In genomic region chr2:95314964-95315611, GRCh38 we compare ENCODE assay signal across 8 cellular contexts. TPM values are rescaled to one million over a fixed set of nuclear protein-coding genes. Genes with fewer than 3 reads are reported as not detected.
DNase-seq lines count a peak whose midpoint lies in the region; ATAC-seq and TF ChIP-seq lines count a peak whose summit lies in the region.

No MANE protein-coding gene starts in this region.

- H3K27ac Mint-ChIP-seq in stimulated activated naive CD8-positive, alpha-beta T cell treated with anti-CD3 and anti-CD28 coated beads, Interleukin-15, amount 100 ng/mL, for 72 hours = no peak overlapping the region

- H3K27me3 Mint-ChIP-seq in stimulated activated naive CD8-positive, alpha-beta T cell treated with anti-CD3 and anti-CD28 coated beads, Interleukin-15, amount 100 ng/mL, for 72 hours = no peaks in the 10 kb centered on the region

- H3K4me3 ChIP-seq in foreskin fibroblast (ENCODE audit: low read depth in 1 of 2, low read length in 2 of 2) = no peak overlapping the region

- no peaks in the 10 kb centered on the region for H3K9me3 Mint-ChIP-seq in stimulated activated naive CD8-positive, alpha-beta T cell treated with anti-CD3 and anti-CD28 coated beads, Interleukin-15, amount 100 ng/mL, for 72 hours

- ATAC-seq in stimulated activated naive CD8-positive, alpha-beta T cell treated with anti-CD3 and anti-CD28 coated beads, Interleukin-15, Interleukin-2, amounts not matched to agents 100 U/mL and 50 U/mL, for 24 hours = no peak
- ATAC-seq in stimulated activated naive CD8-positive, alpha-beta T cell treated with anti-CD3 and anti-CD28 coated beads, Interleukin-15, amount 100 ng/mL, for 72 hours = no peak
- ATAC-seq in GM21576 (IDR thresholded peaks at IDR 0.05; ENCODE audit: unreplicated experiment) = no peak

- peak; percentile 7 for DNase-seq in stimulated activated naive CD8-positive, alpha-beta T cell treated with anti-CD3 and anti-CD28 coated beads, Interleukin-15, Interleukin-2, amounts not matched to agents 100 U/mL and 50 U/mL, for 24 hours
- no peak for DNase-seq in stimulated activated naive CD8-positive, alpha-beta T cell treated with anti-CD3 and anti-CD28 coated beads, Interleukin-15, amount 100 ng/mL, for 72 hours
- DNase-seq in SHP77 (lab: John Stamatoyannopoulos, UW) (peak; percentile 27 to 57), foreskin fibroblast (peak; percentile 63 to 81), putamen (ENCODE audit: low spot score) (peak; percentile 63), mesenteric fat pad (ENCODE audit: low spot score) (no peak)
- DNase-seq in stimulated activated naive CD4-positive, alpha-beta T cell treated with Interleukin-2 at 50 U/mL for 16 hours (lab: John Stamatoyannopoulos, UW) = no peak

- TF ChIP-seq CTCF in foreskin fibroblast (IDR thresholded peaks at IDR 0.05; ENCODE audit: low read depth, low read length) = peak; percentile 66

- no peaks in the 10 kb centered on the region for H3K4me1 Mint-ChIP-seq in stimulated activated naive CD8-positive, alpha-beta T cell treated with anti-CD3 and anti-CD28 coated beads, Interleukin-15, amount 100 ng/mL, for 72 hours

- no peak overlapping the region for H3K4me3 Mint-ChIP-seq in stimulated activated naive CD8-positive, alpha-beta T cell treated with anti-CD3 and anti-CD28 coated beads, Interleukin-15, amount 100 ng/mL, for 72 hours

RNA-seq across cellular contexts. Expression of gene KCNIP3, which starts 17.9 kb away (rescaled TPM):
- total RNA-seq in mesenteric fat pad = 3.8 TPM

RNA-seq across cellular contexts. Expression of gene PROM2, which starts 40.8 kb away (rescaled TPM):
- 0.39 TPM for total RNA-seq in mesenteric fat pad

Comparison
In these comparisons a context has a peak if more than half of its experiments do, and no peak if none do; other contexts are left out.
1. DNase-seq: peak in stimulated activated naive CD8-positive, alpha-beta T cell treated with anti-CD3 and anti-CD28 coated beads, Interleukin-15, Interleukin-2, amounts not matched to agents 100 U/mL and 50 U/mL, for 24 hours (single experiment), SHP77 (2 of 2), foreskin fibroblast (2 of 2) and putamen (single experiment); none in stimulated activated naive CD8-positive, alpha-beta T cell treated with anti-CD3 and anti-CD28 coated beads, Interleukin-15, amount 100 ng/mL, for 72 hours (0 of 2), mesenteric fat pad (single experiment) and stimulated activated naive CD4-positive, alpha-beta T cell treated with Interleukin-2 at 50 U/mL for 16 hours (single experiment).